12 cellular contexts compared by ENCODE assay signal in genomic region chr2:60872510-60872928, GRCh38. TPM values are rescaled to one million over a fixed set of nuclear protein-coding genes. Genes with fewer than 3 reads are reported as not detected.
A peak's percentile ranks its signal among the peaks of the same experiment; 100 is the strongest.
DNase-seq lines count a peak whose midpoint lies in the region; ATAC-seq, FAIRE-seq and TF ChIP-seq lines count a peak whose summit lies in the region.
"Had no signal": no experiment of that assay in that cellular context is flagged by ENCODE, and none has a peak within 500 bp of the region (broad histone marks: within the 10 kb centered on the region; RNA-seq: fewer than 3 reads in every experiment).

No MANE protein-coding gene starts in this region.

- ATAC-seq in GM21390 (IDR thresholded peaks at IDR 0.05; ENCODE audit: unreplicated experiment): peak; percentile 37
- peak; percentile 40 for ATAC-seq in HG03159 (IDR thresholded peaks at IDR 0.05; ENCODE audit: unreplicated experiment)

- BruUV-seq in Caco-2 (replicated peaks; lab: Mats Ljungman, UMichigan): no TSS peak

- no peak overlapping the region for H3K4me3 ChIP-seq in CD4-positive, alpha-beta memory T cell (ENCODE audit: low read length in 2 of 2)
- H3K4me3 ChIP-seq in Caco-2 (ENCODE audit: low read depth, low read length): no peak overlapping the region
- H3K4me3 ChIP-seq: breast epithelium, esophagus squamous epithelium, MG63 had no signal

- peaks cover 21% of the 10 kb centered on the region for H3K4me1 Mint-ChIP-seq in activated naive CD8-positive, alpha-beta T cell (ENCODE audit: low read depth)
- H3K4me1 Mint-ChIP-seq in CD4-positive, alpha-beta memory T cell: peaks cover 6 to 17% (median 14%) of the 10 kb centered on the region in 4 donors
- H3K4me1 Mint-ChIP-seq in Caco-2 (ENCODE audit: low read depth, unreplicated experiment): no peaks in the 10 kb centered on the region
- H3K4me1 Mint-ChIP-seq: nephron had no signal

- H3K9me3 Mint-ChIP-seq in activated naive CD8-positive, alpha-beta T cell (ENCODE audit: low read depth): peaks cover 5% of the 10 kb centered on the region
- peaks cover 0 to 12% (median 6%) of the 10 kb centered on the region in 8 donors for H3K9me3 Mint-ChIP-seq in CD4-positive, alpha-beta memory T cell
- peaks cover 7% of the 10 kb centered on the region for H3K9me3 Mint-ChIP-seq in Caco-2 (ENCODE audit: unreplicated experiment)
- H3K9me3 Mint-ChIP-seq: nephron had no signal

- no peak overlapping the region for H3K4me3 Mint-ChIP-seq in activated naive CD8-positive, alpha-beta T cell
- no peak overlapping the region for H3K4me3 Mint-ChIP-seq in CD4-positive, alpha-beta memory T cell
- H3K4me3 Mint-ChIP-seq in Caco-2 (ENCODE audit: unreplicated experiment): no peak overlapping the region
- H3K4me3 Mint-ChIP-seq: nephron had no signal

- H3K36me3 ChIP-seq in CD4-positive, alpha-beta memory T cell (ENCODE audit: insufficient read depth, low read length): no peaks in the 10 kb centered on the region
- H3K36me3 ChIP-seq in Caco-2 (ENCODE audit: control insufficient read depth, insufficient read depth, low read length): no peaks in the 10 kb centered on the region
- H3K36me3 ChIP-seq: breast epithelium, esophagus squamous epithelium, MG63 had no signal

- intact Hi-C loops in CD4-positive, alpha-beta memory T cell (cut with micrococcal nuclease): no loop called here
- intact Hi-C loops in Caco-2 (cut with micrococcal nuclease; ENCODE audit: unreplicated experiment): no loop called here

- CTCF ChIA-PET in CD4-positive, alpha-beta memory T cell (lab: Charles Lee; ENCODE audit: partially characterized antibody): no interaction called here
- CTCF ChIA-PET in Caco-2 (lab: Charles Lee): no interaction called here

- H3K36me3 Mint-ChIP-seq in activated naive CD8-positive, alpha-beta T cell: peaks cover 5% of the 10 kb centered on the region
- peaks cover 6 to 7% of the 10 kb centered on the region in 2 donors for H3K36me3 Mint-ChIP-seq in CD4-positive, alpha-beta memory T cell
- H3K36me3 Mint-ChIP-seq in Caco-2 (ENCODE audit: insufficient read depth, unreplicated experiment): no peaks in the 10 kb centered on the region

- H3K4me1 ChIP-seq in CD4-positive, alpha-beta memory T cell (ENCODE audit: insufficient read depth, low read length): peaks cover 11% of the 10 kb centered on the region
- no peaks in the 10 kb centered on the region for H3K4me1 ChIP-seq in Caco-2
- H3K4me1 ChIP-seq: breast epithelium had no signal

- DNase-seq in GM18507 (ENCODE audit: extremely low spot score, insufficient read length, low read depth) (no peak), Caco-2 (no peak), NCI-H2227 treated with DMSO at 0.1 percent for 48 hours (lab: John Stamatoyannopoulos, UW) (no peak), ecto neural progenitor cell (ENCODE audit: low spot score) (no peak)
- DNase-seq in CD4-positive, alpha-beta memory T cell: no peak
- DNase-seq: esophagus squamous epithelium, MG63 had no signal

- H3K9me3 ChIP-seq in CD4-positive, alpha-beta memory T cell (ENCODE audit: control insufficient read depth in 1 of 2, low read length in 2 of 2): no peaks in the 10 kb centered on the region
- peaks cover 3% of the 10 kb centered on the region; the same call in 1 of the 2 replicates for H3K9me3 ChIP-seq in Caco-2
- H3K9me3 ChIP-seq: breast epithelium, esophagus squamous epithelium, MG63 had no signal

- POLR2A ChIA-PET in CD4-positive, alpha-beta memory T cell (lab: Charles Lee; ENCODE audit: partially characterized antibody): no interaction called here
- POLR2A ChIA-PET in Caco-2 (lab: Charles Lee): no interaction called here

- H3K27ac Mint-ChIP-seq in activated naive CD8-positive, alpha-beta T cell: peak overlapping the region; percentile 69
- peak overlapping the region in 2 of 7 donors; percentile 17 to 75 for H3K27ac Mint-ChIP-seq in CD4-positive, alpha-beta memory T cell
- H3K27ac Mint-ChIP-seq in Caco-2 (ENCODE audit: unreplicated experiment): no peak overlapping the region
- H3K27ac Mint-ChIP-seq: nephron had no signal

- peak; percentile 81 for FAIRE-seq in GM18507 (lab: Jason Lieb, UNC)

- H3K27me3 Mint-ChIP-seq in activated naive CD8-positive, alpha-beta T cell: no peaks in the 10 kb centered on the region
- no peaks in the 10 kb centered on the region for H3K27me3 Mint-ChIP-seq in CD4-positive, alpha-beta memory T cell
- H3K27me3 Mint-ChIP-seq in Caco-2 (ENCODE audit: insufficient read depth, unreplicated experiment): no peaks in the 10 kb centered on the region

- H3K27me3 ChIP-seq in CD4-positive, alpha-beta memory T cell (ENCODE audit: insufficient read depth, low read length): no peaks in the 10 kb centered on the region
- no peaks in the 10 kb centered on the region for H3K27me3 ChIP-seq in Caco-2 (replicated peaks; ENCODE audit: control insufficient read depth, insufficient read depth, low read length)
- H3K27me3 ChIP-seq: breast epithelium, esophagus squamous epithelium, MG63 had no signal

- no peak overlapping the region for H3K27ac ChIP-seq in CD4-positive, alpha-beta memory T cell (ENCODE audit: low read depth, low read length)
- H3K27ac ChIP-seq: breast epithelium, esophagus squamous epithelium had no signal

- no peak for TF ChIP-seq CTCF in Caco-2 (IDR thresholded peaks at IDR 0.05; ENCODE audit: insufficient read depth in 1 of 2, low read depth in 1 of 2, low read length in 1 of 2, severe bottlenecking in 1 of 2, unreplicated experiment in 1 of 2)

RNA-seq across cellular contexts. Expression of gene REL, which starts 8.9 kb away (rescaled TPM):
- total RNA-seq in CD4-positive, alpha-beta memory T cell: 10 to 100 TPM; 26.5 to 28.0 TPM
- polyA plus RNA-seq in CD4-positive, alpha-beta memory T cell: 10 to 100 TPM in 1 of 2 donors, 1 to 10 TPM in 1; 3.8 to 12.3 TPM
- total RNA-seq in Caco-2 (2022): 11.8 and 12.2 TPM in 2 replicates
